In genomic region chrX:19375546-19375945, GRCh38 we compare ENCODE assay signal across 20 cellular contexts. TPM values are rescaled to one million over a fixed set of nuclear protein-coding genes. Genes with fewer than 3 reads are reported as not detected.
DNase-seq lines count a peak whose midpoint lies in the region; FAIRE-seq and TF ChIP-seq lines count a peak whose summit lies in the region.
"Had no signal": no experiment of that assay in that cellular context is flagged by ENCODE, and none has a peak within 500 bp of the region (broad histone marks: within the 10 kb centered on the region; RNA-seq: fewer than 3 reads in every experiment).

No MANE protein-coding gene starts in this region.

- H3K4me3 Mint-ChIP-seq in activated naive CD4-positive, alpha-beta T cell treated with anti-CD3 and anti-CD28 coated beads, Interleukin-2, amount 50 U/mL, for 24 hours: peak overlapping the region; percentile 19
- no peak overlapping the region for H3K4me3 Mint-ChIP-seq in glutamatergic neuron (ENCODE audit: unreplicated experiment)
- H3K4me3 Mint-ChIP-seq: B cell; CD4-positive, alpha-beta T cell; CD8-positive, alpha-beta T cell had no signal

- no peaks in the 10 kb centered on the region for H3K9me3 Mint-ChIP-seq in activated naive CD4-positive, alpha-beta T cell treated with anti-CD3 and anti-CD28 coated beads, Interleukin-2, amount 50 U/mL, for 24 hours
- H3K9me3 Mint-ChIP-seq in glutamatergic neuron (ENCODE audit: unreplicated experiment): no peaks in the 10 kb centered on the region
- H3K9me3 Mint-ChIP-seq: CD4-positive, alpha-beta T cell; CD8-positive, alpha-beta T cell had no signal

- no peak overlapping the region for H3K27ac Mint-ChIP-seq in activated naive CD4-positive, alpha-beta T cell treated with anti-CD3 and anti-CD28 coated beads, Interleukin-2, amount 50 U/mL, for 24 hours
- H3K27ac Mint-ChIP-seq in glutamatergic neuron (ENCODE audit: unreplicated experiment): peak overlapping the region; percentile 33
- H3K27ac Mint-ChIP-seq: B cell; CD4-positive, alpha-beta T cell; CD8-positive, alpha-beta T cell had no signal

- DNase-seq in activated naive CD4-positive, alpha-beta T cell treated with anti-CD3 and anti-CD28 coated beads, Interleukin-2, amount 50 U/mL, for 16 hours: no peak
- DNase-seq in glutamatergic neuron: no peak
- DNase-seq in posterior vena cava (ENCODE audit: low spot score): peak; percentile 67
- DNase-seq in frontal cortex (ENCODE audit: low spot score in 2 of 2): no peak
- DNase-seq in activated CD4-positive, alpha-beta T cell treated with anti-CD3 and anti-CD28 coated beads for 48 hours: no peak
- DNase-seq in SW 1271 (lab: John Stamatoyannopoulos, UW): no peak
- DNase-seq: AML-193; Caco-2; Calu3; CD4-positive, alpha-beta T cell; CD8-positive, alpha-beta T cell; DMS79 treated with DMSO at 0.1 percent for 48 hours; GF-D8 had no signal

- peaks cover 8% of the 10 kb centered on the region for H3K4me1 Mint-ChIP-seq in activated naive CD4-positive, alpha-beta T cell treated with anti-CD3 and anti-CD28 coated beads, Interleukin-2, amount 50 U/mL, for 24 hours
- H3K4me1 Mint-ChIP-seq in glutamatergic neuron (ENCODE audit: low read depth, unreplicated experiment): no peaks in the 10 kb centered on the region

- H3K27me3 Mint-ChIP-seq in activated naive CD4-positive, alpha-beta T cell treated with anti-CD3 and anti-CD28 coated beads, Interleukin-2, amount 50 U/mL, for 24 hours: no peaks in the 10 kb centered on the region
- no peaks in the 10 kb centered on the region for H3K27me3 Mint-ChIP-seq in glutamatergic neuron (ENCODE audit: unreplicated experiment)
- H3K27me3 Mint-ChIP-seq: B cell; CD4-positive, alpha-beta T cell had no signal

- no peak for FAIRE-seq in frontal cortex (lab: Jason Lieb, UNC)
- FAIRE-seq: A549, D721Med, G401.6, GM12891, GM19239 had no signal

- no peaks in the 10 kb centered on the region for H3K36me3 Mint-ChIP-seq in activated naive CD4-positive, alpha-beta T cell treated with anti-CD3 and anti-CD28 coated beads, Interleukin-2, amount 50 U/mL, for 24 hours
- H3K36me3 Mint-ChIP-seq in glutamatergic neuron (ENCODE audit: unreplicated experiment): no peaks in the 10 kb centered on the region
- H3K36me3 Mint-ChIP-seq: CD8-positive, alpha-beta T cell had no signal

- intact Hi-C loops in posterior vena cava (cut with DNase I): loop anchor here in 1 of 2 donors (5.0 kb wide), 1 partner anchor 1072 kb away; no protein-coding TSS in a partner anchor

- no peak for TF ChIP-seq CTCF in glutamatergic neuron (IDR thresholded peaks at IDR 0.05; ENCODE audit: partially characterized antibody, unreplicated experiment)

RNA-seq across cellular contexts. Expression of gene PDHA1, which starts 31.8 kb away (rescaled TPM):
- total RNA-seq in glutamatergic neuron (ENCODE audit: unreplicated experiment) (216 TPM), posterior vena cava (10 to 100 TPM; 94.3 to 95.1 TPM), frontal cortex (56.7 TPM)
